22 cellular contexts compared by ENCODE assay signal in the genomic region with DNA sequence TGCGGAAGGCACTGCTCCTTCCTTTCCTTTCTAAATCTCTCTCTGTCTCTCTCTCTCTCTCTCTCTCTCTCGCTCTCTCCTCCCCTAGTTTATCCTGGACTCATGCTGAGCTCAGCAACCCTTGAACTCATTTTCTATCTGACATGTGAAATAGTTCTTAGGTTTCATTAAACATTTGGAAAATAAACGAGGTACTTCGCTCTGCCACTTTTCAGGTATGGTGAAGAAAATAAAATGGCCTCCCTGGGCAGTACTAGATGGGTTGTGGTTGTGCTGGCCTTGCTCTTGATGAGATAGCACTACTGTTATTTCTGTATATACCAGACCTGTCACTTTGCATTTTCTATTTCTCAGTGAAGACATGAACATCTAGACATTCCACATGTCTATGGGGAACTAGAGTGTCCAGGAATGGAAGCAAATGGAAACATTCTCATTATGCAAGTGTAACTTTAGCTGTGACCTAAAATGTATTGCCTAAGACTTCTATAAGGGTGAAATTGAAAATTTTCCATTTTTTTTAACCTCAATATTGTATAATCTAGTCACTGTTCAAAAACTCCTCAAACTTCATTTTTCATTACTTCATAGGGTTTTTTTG. TPM values are rescaled to one million over a fixed set of nuclear protein-coding genes. Genes with fewer than 3 reads are reported as not detected.
DNase-seq lines count a peak whose midpoint lies in the region; ATAC-seq and TF ChIP-seq lines count a peak whose summit lies in the region.
"Had no signal": no experiment of that assay in that cellular context is flagged by ENCODE, and none has a peak within 500 bp of the region (broad histone marks: within the 10 kb centered on the region; RNA-seq: fewer than 3 reads in every experiment).

No MANE protein-coding gene starts in this region.

- DNase-seq in CD14-positive monocyte (ENCODE audit: low spot score) (no peak), WTC11 (ENCODE audit: low spot score) (no peak), endothelial cell (ENCODE audit: low spot score) (no peak), nephron progenitor cell (no peak), NCI-H526 (lab: John Stamatoyannopoulos, UW) (no peak), left lobe of liver (ENCODE audit: low spot score) (no peak), occipital lobe (lab: John Stamatoyannopoulos, UW) (no peak)
- DNase-seq in activated T-cell treated with anti-CD3 and anti-CD28 coated beads, Interleukin-2, amount 50 U/mL, for 4 hours = no peak
- DNase-seq: activated CD4-positive, alpha-beta T cell treated with anti-CD3 and anti-CD28 coated beads for 1 hour; activated CD8-positive, alpha-beta memory T cell treated with anti-CD3 and anti-CD28 coated beads for 24 hours; activated naive CD4-positive, alpha-beta T cell treated with anti-CD3 and anti-CD28 coated beads, Interleukin-2, amount 10 ng/mL, durations not matched to agents 7 days and 5 days; activated T-cell treated with anti-CD3 and anti-CD28 coated beads, Interleukin-2, amount 50 U/mL, for 72 hours; anterior cingulate cortex; erythroblast; hippocampal formation; lower lobe of right lung; NCI-H1436; NCI-H526 treated with DMSO at 0.1 percent for 48 hours; ovary; upper lobe of right lung had no signal

- CTCF ChIA-PET in WTC11 (lab: Charles Lee) = no interaction called here

- H3K4me1 Mint-ChIP-seq in CD14-positive monocyte (peaks cover 47% of the 10 kb centered on the region), WTC11 (peaks cover 44% of the 10 kb centered on the region), endothelial cell (ENCODE audit: unreplicated experiment) (peaks cover 29% of the 10 kb centered on the region), nephron progenitor cell (peaks cover 22% of the 10 kb centered on the region)
- H3K4me1 Mint-ChIP-seq in activated T-cell treated with anti-CD3 and anti-CD28 coated beads, Interleukin-2, amount 50 U/mL, for 4 hours (ENCODE audit: low read depth) = peaks cover 8% of the 10 kb centered on the region
- H3K4me1 Mint-ChIP-seq: activated naive CD4-positive, alpha-beta T cell treated with anti-CD3 and anti-CD28 coated beads, Interleukin-2, amount 10 ng/mL, durations not matched to agents 7 days and 5 days; central memory CD8-positive, alpha-beta T cell had no signal

- ATAC-seq in WTC11 (no peak), left lobe of liver (no peak)
- ATAC-seq in activated T-cell treated with anti-CD3 and anti-CD28 coated beads, Interleukin-2, amount 50 U/mL, for 4 hours = no peak
- ATAC-seq: activated T-cell treated with anti-CD3 and anti-CD28 coated beads, Interleukin-2, amount 50 U/mL, for 72 hours; HepG2; lower lobe of right lung; upper lobe of right lung had no signal

- H3K27me3 Mint-ChIP-seq in CD14-positive monocyte (ENCODE audit: low read depth in 3 of 3) (no peaks in the 10 kb centered on the region), WTC11 (ENCODE audit: low read depth) (no peaks in the 10 kb centered on the region), endothelial cell (ENCODE audit: unreplicated experiment) (no peaks in the 10 kb centered on the region), nephron progenitor cell (ENCODE audit: low read depth, poor library complexity) (peaks cover 3% of the 10 kb centered on the region)
- H3K27me3 Mint-ChIP-seq in activated T-cell treated with anti-CD3 and anti-CD28 coated beads, Interleukin-2, amount 50 U/mL, for 4 hours (ENCODE audit: low read depth) = no peaks in the 10 kb centered on the region
- H3K27me3 Mint-ChIP-seq: activated naive CD4-positive, alpha-beta T cell treated with anti-CD3 and anti-CD28 coated beads, Interleukin-2, amount 10 ng/mL, durations not matched to agents 7 days and 5 days had no signal

- POLR2A ChIA-PET in WTC11 (lab: Charles Lee) = no interaction called here

- no peak overlapping the region for H3K4me3 Mint-ChIP-seq in CD14-positive monocyte
- no peak overlapping the region for H3K4me3 Mint-ChIP-seq in WTC11
- H3K4me3 Mint-ChIP-seq in endothelial cell (ENCODE audit: unreplicated experiment) = no peak overlapping the region
- no peak overlapping the region for H3K4me3 Mint-ChIP-seq in nephron progenitor cell
- no peak overlapping the region for H3K4me3 Mint-ChIP-seq in activated T-cell treated with anti-CD3 and anti-CD28 coated beads, Interleukin-2, amount 50 U/mL, for 4 hours
- H3K4me3 Mint-ChIP-seq: activated naive CD4-positive, alpha-beta T cell treated with anti-CD3 and anti-CD28 coated beads, Interleukin-2, amount 10 ng/mL, durations not matched to agents 7 days and 5 days; central memory CD8-positive, alpha-beta T cell had no signal

- intact Hi-C loops in CD14-positive monocyte (cut with micrococcal nuclease) = no loop called here

- H3K27ac Mint-ChIP-seq in CD14-positive monocyte (peak overlapping the region in 6 of 7 donors; percentile 36 to 65 (median 53)), WTC11 (peak overlapping the region; percentile 82), endothelial cell (ENCODE audit: unreplicated experiment) (peak overlapping the region; percentile 45), nephron progenitor cell (peak overlapping the region; percentile 22)
- H3K27ac Mint-ChIP-seq: activated naive CD4-positive, alpha-beta T cell treated with anti-CD3 and anti-CD28 coated beads, Interleukin-2, amount 10 ng/mL, durations not matched to agents 7 days and 5 days; activated T-cell treated with anti-CD3 and anti-CD28 coated beads, Interleukin-2, amount 50 U/mL, for 72 hours had no signal

- H3K9me3 Mint-ChIP-seq in CD14-positive monocyte = no peaks in the 10 kb centered on the region
- H3K9me3 Mint-ChIP-seq in WTC11 = peaks cover 4% of the 10 kb centered on the region; the same call in 1 of the 2 replicates
- no peaks in the 10 kb centered on the region for H3K9me3 Mint-ChIP-seq in endothelial cell (ENCODE audit: unreplicated experiment)
- H3K9me3 Mint-ChIP-seq in nephron progenitor cell = no peaks in the 10 kb centered on the region
- no peaks in the 10 kb centered on the region for H3K9me3 Mint-ChIP-seq in activated T-cell treated with anti-CD3 and anti-CD28 coated beads, Interleukin-2, amount 50 U/mL, for 4 hours
- H3K9me3 Mint-ChIP-seq: activated naive CD4-positive, alpha-beta T cell treated with anti-CD3 and anti-CD28 coated beads, Interleukin-2, amount 10 ng/mL, durations not matched to agents 7 days and 5 days; activated T-cell treated with anti-CD3 and anti-CD28 coated beads, Interleukin-2, amount 50 U/mL, for 72 hours; central memory CD8-positive, alpha-beta T cell had no signal

- no peaks in the 10 kb centered on the region for H3K36me3 Mint-ChIP-seq in CD14-positive monocyte
- H3K36me3 Mint-ChIP-seq in WTC11 = no peaks in the 10 kb centered on the region
- H3K36me3 Mint-ChIP-seq in endothelial cell (ENCODE audit: low read depth, unreplicated experiment) = no peaks in the 10 kb centered on the region
- no peaks in the 10 kb centered on the region for H3K36me3 Mint-ChIP-seq in nephron progenitor cell (ENCODE audit: low read depth)
- H3K36me3 Mint-ChIP-seq in activated T-cell treated with anti-CD3 and anti-CD28 coated beads, Interleukin-2, amount 50 U/mL, for 4 hours (ENCODE audit: insufficient read depth) = no peaks in the 10 kb centered on the region
- H3K36me3 Mint-ChIP-seq: activated naive CD4-positive, alpha-beta T cell treated with anti-CD3 and anti-CD28 coated beads, Interleukin-2, amount 10 ng/mL, durations not matched to agents 7 days and 5 days had no signal

- TF ChIP-seq CTCF in CD14-positive monocyte (IDR thresholded peaks at IDR 0.05) (no peak), WTC11 (IDR thresholded peaks at IDR 0.05) (no peak), endothelial cell (IDR thresholded peaks at IDR 0.05; ENCODE audit: unreplicated experiment) (no peak), nephron progenitor cell (IDR thresholded peaks at IDR 0.05) (no peak)

TF ChIP-seq in WTC11, 78 proteins besides CTCF, POLR2A, EP300 and RAD21 (continues in another document):
- TF ChIP-seq ZNF396 (CRISPR knock-in tag; IDR thresholded peaks at IDR 0.05; ENCODE audit: borderline replicate concordance) = no peak
- no peak for TF ChIP-seq ZNF416 (CRISPR knock-in tag; IDR thresholded peaks at IDR 0.05)
- TF ChIP-seq ETV6 (CRISPR knock-in tag; IDR thresholded peaks at IDR 0.05) = no peak
- TF ChIP-seq FOXK1 (CRISPR knock-in tag; IDR thresholded peaks at IDR 0.05) = no peak
- no peak for TF ChIP-seq RELA (CRISPR knock-in tag; IDR thresholded peaks at IDR 0.05; ENCODE audit: borderline replicate concordance)
- no peak for TF ChIP-seq NFATC4 (CRISPR knock-in tag; IDR thresholded peaks at IDR 0.05)
- TF ChIP-seq, protein P1, sequence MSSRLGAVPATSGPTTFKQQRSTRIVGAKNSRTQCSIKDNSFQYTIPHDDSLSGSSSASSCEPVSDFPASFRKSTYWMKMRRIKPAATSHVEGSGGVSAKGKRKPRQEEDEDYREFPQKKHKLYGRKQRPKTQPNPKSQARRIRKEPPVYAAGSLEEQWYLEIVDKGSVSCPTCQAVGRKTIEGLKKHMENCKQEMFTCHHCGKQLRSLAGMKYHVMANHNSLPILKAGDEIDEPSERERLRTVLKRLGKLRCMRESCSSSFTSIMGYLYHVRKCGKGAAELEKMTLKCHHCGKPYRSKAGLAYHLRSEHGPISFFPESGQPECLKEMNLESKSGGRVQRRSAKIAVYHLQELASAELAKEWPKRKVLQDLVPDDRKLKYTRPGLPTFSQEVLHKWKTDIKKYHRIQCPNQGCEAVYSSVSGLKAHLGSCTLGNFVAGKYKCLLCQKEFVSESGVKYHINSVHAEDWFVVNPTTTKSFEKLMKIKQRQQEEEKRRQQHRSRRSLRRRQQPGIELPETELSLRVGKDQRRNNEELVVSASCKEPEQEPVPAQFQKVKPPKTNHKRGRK (CRISPR knock-in tag; IDR thresholded peaks at IDR 0.05; ENCODE audit: borderline replicate concordance) = no peak

RNA-seq across cellular contexts. Expression of gene SESN3, which starts 12.1 kb away (rescaled TPM):
- polyA plus RNA-seq in CD14-positive monocyte = 1 to 10 TPM; 1.1 to 1.4 TPM
- total RNA-seq in WTC11 (2021) (34.9 to 38.2 TPM (median 35.1 TPM) in 3 replicates), endothelial cell (ENCODE audit: unreplicated experiment) (94.5 TPM), left lobe of liver (7.0 TPM), occipital lobe (86.1 TPM)
- 1 to 10 TPM; 6.8 to 9.3 (median 7.3) TPM for total RNA-seq in activated T-cell treated with anti-CD3 and anti-CD28 coated beads, Interleukin-2, amount 50 U/mL, for 4 hours

Comparison
In these comparisons a context has a peak if more than half of its experiments do, and no peak if none do; other contexts are left out.
1. H3K27ac Mint-ChIP-seq: peak in every context shown above with its lines; median percentile 82 in WTC11; 53 in CD14-positive monocyte; 45 in endothelial cell; 22 in nephron progenitor cell.